Comparison of ENCODE assay signal across 1 cellular context in genomic region chr20:45470262-45470931, GRCh38.
TF ChIP-seq lines count a peak whose summit lies in the region.

No MANE protein-coding gene starts in this region.

TF ChIP-seq in A549, 52 proteins besides CTCF, POLR2A, EP300 and RAD21 (continued from another document):
- TF ChIP-seq E2F6 (IDR thresholded peaks at IDR 0.05; ENCODE audit: borderline replicate concordance, low read depth), result no peak
- TF ChIP-seq EHF (CRISPR knock-in tag; IDR thresholded peaks at IDR 0.05), result no peak
